11 cellular contexts compared by ENCODE assay signal in genomic region chr9:79687131-79687447, GRCh38.
DNase-seq lines count a peak whose midpoint lies in the region; ATAC-seq and TF ChIP-seq lines count a peak whose summit lies in the region.
"Had no signal": no experiment of that assay in that cellular context is flagged by ENCODE, and none has a peak within 500 bp of the region (broad histone marks: within the 10 kb centered on the region; RNA-seq: fewer than 3 reads in every experiment).

No MANE protein-coding gene starts in this region.

- no peaks in the 10 kb centered on the region for H3K27me3 ChIP-seq in skeletal muscle satellite cell (ENCODE audit: control insufficient read depth, insufficient read depth, low read length)
- H3K27me3 ChIP-seq in GM23338 (ENCODE audit: insufficient read depth): no peaks in the 10 kb centered on the region
- H3K27me3 ChIP-seq: adrenal gland had no signal

- no peak overlapping the region for H2AFZ ChIP-seq in GM23338

- peaks cover 3% of the 10 kb centered on the region; the same call in 1 of the 2 replicates for H3K79me2 ChIP-seq in GM23338 (replicated peaks; ENCODE audit: insufficient read depth)

- peak overlapping the region; percentile 72 for H3K9ac ChIP-seq in skeletal muscle satellite cell (ENCODE audit: low read depth, low read length)

- no peak for TF ChIP-seq CTCF in GM23338 (conservative IDR thresholded peaks at IDR 0.05; ENCODE audit: low read depth in 2 of 2)

- no peaks in the 10 kb centered on the region for H3F3A ChIP-seq in GM23338 (replicated peaks; ENCODE audit: low read depth)

- no peaks in the 10 kb centered on the region for H4K20me1 ChIP-seq in GM23338 (replicated peaks; ENCODE audit: insufficient read depth)

- H3K36me3 ChIP-seq in skeletal muscle satellite cell (ENCODE audit: insufficient read depth, low read length) (no peaks in the 10 kb centered on the region), GM23338 (ENCODE audit: insufficient read depth) (no peaks in the 10 kb centered on the region)
- H3K36me3 ChIP-seq: adrenal gland had no signal

- H3K4me1 Mint-ChIP-seq in activated naive CD8-positive, alpha-beta T cell treated with anti-CD3 and anti-CD28 coated beads, Interleukin-2, amount 50 U/mL, for 24 hours: peaks cover 41% of the 10 kb centered on the region
- peaks cover 26% of the 10 kb centered on the region for H3K4me1 Mint-ChIP-seq in GM23338

- ATAC-seq in activated naive CD8-positive, alpha-beta T cell treated with anti-CD3 and anti-CD28 coated beads, Interleukin-2, amount 50 U/mL, for 24 hours: peak; percentile 87
- no peak for ATAC-seq in GM23338
- ATAC-seq in HG03571 (IDR thresholded peaks at IDR 0.05; ENCODE audit: unreplicated experiment): no peak

- H3K27ac Mint-ChIP-seq in activated naive CD8-positive, alpha-beta T cell treated with anti-CD3 and anti-CD28 coated beads, Interleukin-2, amount 50 U/mL, for 24 hours: peak overlapping the region; percentile 84
- no peak overlapping the region for H3K27ac Mint-ChIP-seq in GM23338
- H3K27ac Mint-ChIP-seq: progenitor cell of endocrine pancreas had no signal

- no peaks in the 10 kb centered on the region for H3K9me3 Mint-ChIP-seq in activated naive CD8-positive, alpha-beta T cell treated with anti-CD3 and anti-CD28 coated beads, Interleukin-2, amount 50 U/mL, for 24 hours
- no peaks in the 10 kb centered on the region for H3K9me3 Mint-ChIP-seq in GM23338

- no peaks in the 10 kb centered on the region for H3K27me3 Mint-ChIP-seq in activated naive CD8-positive, alpha-beta T cell treated with anti-CD3 and anti-CD28 coated beads, Interleukin-2, amount 50 U/mL, for 24 hours
- peaks cover 6% of the 10 kb centered on the region for H3K27me3 Mint-ChIP-seq in GM23338 (ENCODE audit: insufficient read depth, low read depth, poor library complexity)

- H3K4me1 ChIP-seq in skeletal muscle satellite cell (ENCODE audit: control insufficient read depth, insufficient read depth, low read length) (peaks cover 53% of the 10 kb centered on the region), GM23338 (ENCODE audit: insufficient read depth) (peaks cover 13% of the 10 kb centered on the region)

- peak overlapping the region; percentile 77 for H3K4me2 ChIP-seq in skeletal muscle satellite cell (ENCODE audit: low read length)
- no peak overlapping the region for H3K4me2 ChIP-seq in GM23338

- H3K9me3 ChIP-seq in skeletal muscle satellite cell (replicated peaks; ENCODE audit: low read length): no peaks in the 10 kb centered on the region
- H3K9me3 ChIP-seq: adrenal gland had no signal

- H3K4me3 ChIP-seq in Jurkat, Clone E6-1 (ENCODE audit: low read length): no peak overlapping the region
- H3K4me3 ChIP-seq in skeletal muscle satellite cell (ENCODE audit: low read length) (peak overlapping the region; percentile 40), GM23338 (no peak overlapping the region)
- H3K4me3 ChIP-seq: adrenal gland had no signal

- peak; percentile 43 for DNase-seq in NCI-H748 (lab: John Stamatoyannopoulos, UW; ENCODE audit: unreplicated experiment)
- DNase-seq in NCI-H748 treated with DMSO at 0.1 percent for 48 hours (lab: John Stamatoyannopoulos, UW): no peak
- DNase-seq in Jurkat, Clone E6-1 (ENCODE audit: low read depth, low spot score): peak; percentile 76
- DNase-seq in activated naive CD8-positive, alpha-beta T cell treated with anti-CD3 and anti-CD28 coated beads, Interleukin-2, amount 50 U/mL, for 24 hours: peak; percentile 35
- DNase-seq in GM23338 (ENCODE audit: low spot score): no peak
- DNase-seq in NCI-H1048 (lab: John Stamatoyannopoulos, UW): no peak

- H3K9me2 ChIP-seq in GM23338 (ENCODE audit: insufficient read depth): no peaks in the 10 kb centered on the region; the same call in 1 of the 2 replicates

- H3K36me3 Mint-ChIP-seq in activated naive CD8-positive, alpha-beta T cell treated with anti-CD3 and anti-CD28 coated beads, Interleukin-2, amount 50 U/mL, for 24 hours (ENCODE audit: low read depth): peaks cover 9% of the 10 kb centered on the region
- H3K36me3 Mint-ChIP-seq in GM23338 (ENCODE audit: low read depth): peaks cover 9% of the 10 kb centered on the region; the same call in 2 of the 3 replicates

- H3K4me3 Mint-ChIP-seq in activated naive CD8-positive, alpha-beta T cell treated with anti-CD3 and anti-CD28 coated beads, Interleukin-2, amount 50 U/mL, for 24 hours: peak overlapping the region; percentile 24
- H3K4me3 Mint-ChIP-seq in GM23338: no peak overlapping the region

- H3K27ac ChIP-seq in GM23338 (ENCODE audit: low read depth): no peak overlapping the region
- H3K27ac ChIP-seq: 22Rv1 had no signal

TF ChIP-seq in GM23338, 12 proteins besides CTCF, POLR2A, EP300 and RAD21:
- TF ChIP-seq ZNF462 (CRISPR knock-in tag; IDR thresholded peaks at IDR 0.05) (no peak), ZNF114 (CRISPR knock-in tag; IDR thresholded peaks at IDR 0.05) (no peak), EZH2 (IDR thresholded peaks at IDR 0.05; ENCODE audit: low read depth, unreplicated experiment) (no peak), ETS1 (IDR thresholded peaks at IDR 0.05) (no peak), POLR2AphosphoS5 (IDR thresholded peaks at IDR 0.05; ENCODE audit: low read depth) (no peak)

Comparison
In these comparisons a context has a peak if more than half of its experiments do, and no peak if none do; other contexts are left out.
1. DNase-seq: peak in NCI-H748 (single experiment), Jurkat, Clone E6-1 (single experiment) and activated naive CD8-positive, alpha-beta T cell treated with anti-CD3 and anti-CD28 coated beads, Interleukin-2, amount 50 U/mL, for 24 hours (single experiment); none in NCI-H748 treated with DMSO at 0.1 percent for 48 hours (single experiment), GM23338 (single experiment) and NCI-H1048 (single experiment).